19 cellular contexts compared by ENCODE assay signal in the genomic region with DNA sequence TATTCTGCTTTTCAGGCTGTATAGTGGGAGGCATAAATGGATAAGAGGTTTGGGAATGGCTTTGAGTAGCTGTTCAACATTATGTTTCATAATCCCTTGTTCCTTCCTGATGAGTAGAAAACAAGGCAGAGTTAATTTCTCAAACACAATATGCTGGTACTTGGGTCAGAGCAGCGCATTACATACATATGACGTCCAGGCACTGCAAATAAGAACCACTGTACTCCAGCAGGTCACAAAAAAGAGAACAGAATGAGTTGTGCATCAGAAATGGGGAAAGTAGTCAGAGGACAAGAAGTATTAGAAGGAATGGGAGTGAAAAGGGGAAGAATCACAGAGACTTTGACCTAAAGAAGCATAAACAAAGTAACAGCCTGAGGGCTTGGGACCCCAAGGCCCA. TPM values are rescaled to one million over a fixed set of nuclear protein-coding genes. Genes with fewer than 3 reads are reported as not detected.
DNase-seq lines count a peak whose midpoint lies in the region; ATAC-seq and TF ChIP-seq lines count a peak whose summit lies in the region.
"Had no signal": no experiment of that assay in that cellular context is flagged by ENCODE, and none has a peak within 500 bp of the region (broad histone marks: within the 10 kb centered on the region; RNA-seq: fewer than 3 reads in every experiment).

No MANE protein-coding gene starts in this region.

- no peak overlapping the region for H3K4me3 Mint-ChIP-seq in GM23338
- H3K4me3 Mint-ChIP-seq in stimulated activated naive B cell treated with anti-CD40 and anti-IgM and Interleukin-4, amounts not matched to agents 10 μg/mL and 1 μg/mL and 100 μg/mL, for 72 hours: no peak overlapping the region
- H3K4me3 Mint-ChIP-seq: B cell; CD8-positive, alpha-beta T cell; IgD-negative memory B cell had no signal

- no peak overlapping the region for H2AK5ac ChIP-seq in mesendoderm (ENCODE audit: low read length)

- no CpG with 5 or more reads among the region's 2 CpGs for WGBS in mesendoderm (ENCODE audit: extremely low coverage, insufficient coverage, low lambda C conversion rate)

- TF ChIP-seq CTCF in cardiac muscle cell (IDR thresholded peaks at IDR 0.05; ENCODE audit: low read depth, low read length) (no peak), GM23338 (conservative IDR thresholded peaks at IDR 0.05; ENCODE audit: low read depth in 2 of 2) (no peak)

- H3K23ac ChIP-seq in mesendoderm (ENCODE audit: low read length): no peak overlapping the region

- H3K4ac ChIP-seq in mesendoderm (ENCODE audit: low read depth, low read length): peak overlapping the region; percentile 16

- no peak overlapping the region for H3K18ac ChIP-seq in mesendoderm (ENCODE audit: low read length)

- no peak overlapping the region for H3K9ac ChIP-seq in mesendoderm (ENCODE audit: low read length)
- no peak overlapping the region for H3K9ac ChIP-seq in Karpas-422 (ENCODE audit: low read length)
- H3K9ac ChIP-seq: BLaER1 treated with 17β-estradiol and CSF1 and Interleukin-3, amounts not matched to agents 10 nM and 100 nM; GM23248 had no signal

- no peak overlapping the region for H3K27ac Mint-ChIP-seq in GM23338
- peak overlapping the region; percentile 0 for H3K27ac Mint-ChIP-seq in stimulated activated naive B cell treated with anti-CD40 and anti-IgM and Interleukin-4, amounts not matched to agents 10 μg/mL and 1 μg/mL and 100 μg/mL, for 72 hours
- H3K27ac Mint-ChIP-seq: B cell; CD8-positive, alpha-beta T cell; IgD-negative memory B cell had no signal

- H3K9me3 Mint-ChIP-seq in GM23338: no peaks in the 10 kb centered on the region
- peaks cover 0 to 3% of the 10 kb centered on the region in 2 donors for H3K9me3 Mint-ChIP-seq in stimulated activated naive B cell treated with anti-CD40 and anti-IgM and Interleukin-4, amounts not matched to agents 10 μg/mL and 1 μg/mL and 100 μg/mL, for 72 hours
- H3K9me3 Mint-ChIP-seq: CD8-positive, alpha-beta T cell had no signal

- H3K9me3 ChIP-seq in cardiac muscle cell (ENCODE audit: low read depth) (no peaks in the 10 kb centered on the region), Karpas-422 (ENCODE audit: low read length) (no peaks in the 10 kb centered on the region)

- H3K4me2 ChIP-seq in GM23338 (no peak overlapping the region), mesendoderm (ENCODE audit: low read length) (no peak overlapping the region), Karpas-422 (ENCODE audit: low read depth, low read length, poor library complexity, severe bottlenecking) (no peak overlapping the region)

- no peaks in the 10 kb centered on the region for H3K9me2 ChIP-seq in GM23338 (ENCODE audit: insufficient read depth)
- H3K9me2 ChIP-seq in Karpas-422 (replicated peaks; ENCODE audit: insufficient read depth, low read length): no peaks in the 10 kb centered on the region

- H3K27ac ChIP-seq in cardiac muscle cell (peak overlapping the region; percentile 68), GM23338 (ENCODE audit: low read depth) (no peak overlapping the region), mesendoderm (ENCODE audit: low read depth, low read length) (no peak overlapping the region), Karpas-422 (ENCODE audit: low read length) (no peak overlapping the region)
- H3K27ac ChIP-seq: BLaER1 treated with 17β-estradiol and CSF1 and Interleukin-3, amounts not matched to agents 10 nM and 100 nM; GM23248 had no signal

- no peaks in the 10 kb centered on the region for H4K20me1 ChIP-seq in GM23338 (replicated peaks; ENCODE audit: insufficient read depth)
- no peaks in the 10 kb centered on the region for H4K20me1 ChIP-seq in Karpas-422 (ENCODE audit: insufficient read depth, low read depth, low read length)
- H4K20me1 ChIP-seq: BLaER1 treated with 17β-estradiol and CSF1 and Interleukin-3, amounts not matched to agents 10 nM and 100 nM had no signal

- no peak overlapping the region for H3K4me3 ChIP-seq in cardiac muscle cell
- H3K4me3 ChIP-seq in GM23338: no peak overlapping the region
- H3K4me3 ChIP-seq in mesendoderm (ENCODE audit: low read length): no peak overlapping the region
- no peak overlapping the region for H3K4me3 ChIP-seq in Karpas-422 (ENCODE audit: low read length)
- H3K4me3 ChIP-seq: BLaER1 treated with 17β-estradiol and CSF1 and Interleukin-3, amounts not matched to agents 10 nM and 100 nM; GM12878; GM23248 had no signal

- intact Hi-C loops in Right ventricle myocardium superior (cut with DNase I): no loop called here

- no peaks in the 10 kb centered on the region for H3K27me3 Mint-ChIP-seq in GM23338 (ENCODE audit: insufficient read depth, low read depth, poor library complexity)
- H3K27me3 Mint-ChIP-seq in stimulated activated naive B cell treated with anti-CD40 and anti-IgM and Interleukin-4, amounts not matched to agents 10 μg/mL and 1 μg/mL and 100 μg/mL, for 72 hours: peaks cover 0 to 4% of the 10 kb centered on the region in 2 donors
- H3K27me3 Mint-ChIP-seq: B cell had no signal

- H2BK15ac ChIP-seq in mesendoderm (replicated peaks; ENCODE audit: low read depth): no peak overlapping the region

- H3K4me1 ChIP-seq in cardiac muscle cell (ENCODE audit: low read depth) (peaks cover 21% of the 10 kb centered on the region), GM23338 (ENCODE audit: insufficient read depth) (no peaks in the 10 kb centered on the region), mesendoderm (ENCODE audit: control insufficient read depth, low read depth, low read length) (no peaks in the 10 kb centered on the region), Karpas-422 (ENCODE audit: low read length) (no peaks in the 10 kb centered on the region)

- no peaks in the 10 kb centered on the region for H3K36me3 Mint-ChIP-seq in GM23338 (ENCODE audit: low read depth)
- H3K36me3 Mint-ChIP-seq in stimulated activated naive B cell treated with anti-CD40 and anti-IgM and Interleukin-4, amounts not matched to agents 10 μg/mL and 1 μg/mL and 100 μg/mL, for 72 hours: peaks cover 0 to 9% of the 10 kb centered on the region in 2 donors
- H3K36me3 Mint-ChIP-seq: CD8-positive, alpha-beta T cell had no signal

- H3K56ac ChIP-seq in mesendoderm (ENCODE audit: low read length): no peak overlapping the region

- H3K27me3 ChIP-seq in cardiac muscle cell: no peaks in the 10 kb centered on the region
- H3K27me3 ChIP-seq in GM23338 (ENCODE audit: insufficient read depth): no peaks in the 10 kb centered on the region
- H3K27me3 ChIP-seq in mesendoderm (ENCODE audit: insufficient read depth, low read length, poor library complexity): no peaks in the 10 kb centered on the region
- 0 out of 2 replicates have a peak, but pooled peaks cover 4% of the 10 kb centered on the region for H3K27me3 ChIP-seq in Karpas-422 (ENCODE audit: low read length)
- H3K27me3 ChIP-seq: BLaER1 treated with 17β-estradiol and CSF1 and Interleukin-3, amounts not matched to agents 10 nM and 100 nM had no signal

- H2AFZ ChIP-seq in GM23338: 0 out of 2 replicates have a peak overlapping the region, but pooled peaks have one; percentile 28
- no peak overlapping the region for H2AFZ ChIP-seq in Karpas-422 (ENCODE audit: low read length)
- H2AFZ ChIP-seq: GM23248 had no signal

- H3K4me1 Mint-ChIP-seq in GM23338: peaks cover 18% of the 10 kb centered on the region; the same call in 2 of the 3 replicates
- H3K4me1 Mint-ChIP-seq in stimulated activated naive B cell treated with anti-CD40 and anti-IgM and Interleukin-4, amounts not matched to agents 10 μg/mL and 1 μg/mL and 100 μg/mL, for 72 hours: peaks cover 20 to 30% of the 10 kb centered on the region in 2 donors

- H3K36me3 ChIP-seq in cardiac muscle cell (no peaks in the 10 kb centered on the region), GM23338 (ENCODE audit: insufficient read depth) (no peaks in the 10 kb centered on the region), mesendoderm (ENCODE audit: control insufficient read depth, insufficient read depth, low read length) (no peaks in the 10 kb centered on the region), Karpas-422 (ENCODE audit: insufficient read depth, low read length) (no peaks in the 10 kb centered on the region)

- H2BK5ac ChIP-seq in mesendoderm (ENCODE audit: low read length): no peak overlapping the region

- ATAC-seq in Right ventricle myocardium superior (ENCODE audit: poor library complexity) (no peak), GM23338 (no peak), GM19455 (IDR thresholded peaks at IDR 0.05; ENCODE audit: unreplicated experiment) (no peak)
- no peak for ATAC-seq in stimulated activated naive B cell treated with anti-CD40 and anti-IgM and Interleukin-4, amounts not matched to agents 10 μg/mL and 1 μg/mL and 100 μg/mL, for 72 hours (replicated peaks)
- ATAC-seq: CD8-positive, alpha-beta T cell; GM12878; HepG2 had no signal

- DNase-seq in cardiac muscle cell (ENCODE audit: low read depth in 1 of 2, low spot score in 1 of 2): no peak
- DNase-seq in Right ventricle myocardium superior: no peak
- no peak for DNase-seq in GM23338 (ENCODE audit: low spot score)
- DNase-seq in mesendoderm: no peak
- no peak for DNase-seq in stimulated activated naive B cell treated with anti-CD40 and anti-IgM and Interleukin-4, amounts not matched to agents 10 μg/mL and 1 μg/mL and 100 μg/mL, for 72 hours
- DNase-seq in activated gamma-delta T cell (lab: John Stamatoyannopoulos, UW): no peak
- no peak for DNase-seq in Karpas-422
- DNase-seq: CD8-positive, alpha-beta T cell; DMS 273 treated with DMSO at 0.1 percent for 48 hours; DND-41; EL; GM23248; HCEC 1CT had no signal

- H4K5ac ChIP-seq in mesendoderm (ENCODE audit: low read length): no peak overlapping the region

- no peaks in the 10 kb centered on the region for H3K79me1 ChIP-seq in mesendoderm (ENCODE audit: low read length)

- H4K8ac ChIP-seq in mesendoderm (ENCODE audit: low read depth, low read length): no peak overlapping the region

- H3K79me2 ChIP-seq in GM23338 (replicated peaks; ENCODE audit: insufficient read depth): no peaks in the 10 kb centered on the region
- no peaks in the 10 kb centered on the region for H3K79me2 ChIP-seq in mesendoderm (ENCODE audit: control insufficient read depth, insufficient read depth, low read length)
- H3K79me2 ChIP-seq in Karpas-422 (ENCODE audit: low read length): no peaks in the 10 kb centered on the region

- no peaks in the 10 kb centered on the region for H3F3A ChIP-seq in GM23338 (replicated peaks; ENCODE audit: low read depth)

- no peak overlapping the region for H2BK120ac ChIP-seq in mesendoderm (ENCODE audit: low read depth, low read length)

RNA-seq across cellular contexts. Expression of a gene that starts 44.0 kb away (rescaled TPM):
- total RNA-seq in cardiac muscle cell: 96.3 and 153 TPM in 2 replicates
- 180 and 204 TPM in 2 replicates for polyA plus RNA-seq in cardiac muscle cell
- total RNA-seq in Right ventricle myocardium superior: 114 TPM
- total RNA-seq in GM23338 (2014; rRNA removed; shearing (Covaris generic)): 43.2 and 45.2 TPM in 2 replicates
- polyA plus RNA-seq in GM23338 (2016; fragmentation: Nextera tagmentation; extraction: Ambion mirVana): 153 and 226 TPM in 2 replicates
- polyA plus RNA-seq in mesendoderm (2013, experiment 1 of 2): 93.2 TPM
- polyA plus RNA-seq in mesendoderm (2013, experiment 2 of 2): 91.8 TPM
- total RNA-seq in Karpas-422 (2014; rRNA removed; shearing (Covaris generic); ENCODE audit: low replicate concordance): 0.47 and 0.71 TPM in 2 replicates

Comparison
In these comparisons a context has a peak if more than half of its experiments do, and no peak if none do; other contexts are left out.
1. RNA of a gene that starts 44.0 kb away (total RNA-seq): 114 TPM in Right ventricle myocardium superior (single experiment), 96.3 to 153 TPM in cardiac muscle cell and 43.2 to 45.2 TPM in GM23338; 0.47 to 0.71 TPM in Karpas-422; every median in the first group is over 10 times any median in the second.